In the genomic region with DNA sequence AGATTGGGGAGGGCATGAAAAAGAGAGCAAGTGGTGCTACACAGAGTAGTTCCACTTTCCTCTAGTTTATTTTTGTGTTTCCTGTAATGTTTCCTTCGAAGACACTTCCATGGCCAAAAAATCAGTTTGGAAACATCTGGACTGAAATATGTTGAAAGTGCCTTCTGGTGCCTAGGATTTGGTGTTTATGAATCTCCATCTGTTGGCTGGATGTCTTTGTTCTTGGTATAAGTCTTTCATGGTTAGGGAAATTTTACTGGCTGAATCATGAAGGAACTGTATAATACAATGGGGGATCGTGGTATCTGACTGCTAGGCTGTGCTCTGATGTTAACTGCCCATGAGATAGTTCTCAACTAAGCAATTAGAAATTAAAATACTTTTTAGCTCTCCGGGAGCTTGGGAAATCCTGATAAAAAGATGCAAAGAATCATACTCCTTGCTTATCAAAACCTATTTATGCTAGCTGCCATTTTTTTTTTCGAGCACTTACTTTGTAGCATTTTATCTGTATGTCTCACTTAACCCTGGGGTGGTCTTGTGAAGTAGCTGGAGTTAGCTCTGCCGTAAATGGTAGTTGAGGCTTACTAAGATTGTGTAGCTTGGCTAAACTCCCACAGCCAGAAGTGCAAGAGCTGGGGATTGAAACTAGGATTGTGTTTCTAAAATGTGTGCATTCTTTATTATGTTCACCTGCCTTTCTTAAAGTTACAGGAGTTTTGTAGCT, we compare ENCODE assay signal across 12 cellular contexts. TPM values are rescaled to one million over a fixed set of nuclear protein-coding genes. Genes with fewer than 3 reads are reported as not detected.
DNase-seq lines count a peak whose midpoint lies in the region; ATAC-seq, FAIRE-seq and TF ChIP-seq lines count a peak whose summit lies in the region.
"Had no signal": no experiment of that assay in that cellular context is flagged by ENCODE, and none has a peak within 500 bp of the region (broad histone marks: within the 10 kb centered on the region; RNA-seq: fewer than 3 reads in every experiment).

No MANE protein-coding gene starts in this region.

- POLR2A ChIA-PET in H1 (lab: Charles Lee; ENCODE audit: partially characterized antibody): interaction anchor here (0.6 kb wide), 1 partner anchor 29 kb away, joined by 3 read pairs; no protein-coding TSS in a partner anchor

- DNase-seq in Daoy (ENCODE audit: low read depth): peak; percentile 44
- peak; percentile 16 to 19 for DNase-seq in Kasumi-1 (lab: John Stamatoyannopoulos, UW)
- no peak for DNase-seq in H1 (ENCODE audit: low read depth in 1 of 2, low spot score in 2 of 2)
- no peak for DNase-seq in osteocyte (ENCODE audit: extremely low spot score, unreplicated experiment)
- DNase-seq in substantia nigra (lab: John Stamatoyannopoulos, UW): no peak
- DNase-seq in NCI-H1092 treated with DMSO at 0.1 percent for 48 hours (lab: John Stamatoyannopoulos, UW): no peak
- DNase-seq in putamen (ENCODE audit: low spot score): no peak
- DNase-seq: activated CD4-positive, alpha-beta T cell treated with anti-CD3 and anti-CD28 coated beads for 4 hours; GOT3; psoas muscle had no signal

- H3K27me3 Mint-ChIP-seq in osteocyte (ENCODE audit: unreplicated experiment): no peaks in the 10 kb centered on the region

- H3K23ac ChIP-seq in H1 (ENCODE audit: insufficient read length): no peak overlapping the region

- H3K36me3 ChIP-seq in H1 (ENCODE audit: control insufficient read depth in 2 of 4, insufficient read depth in 4 of 4, low read length in 3 of 4): no peaks in the 10 kb centered on the region

- no peak overlapping the region for H3K4me2 ChIP-seq in H1 (ENCODE audit: insufficient read depth in 1 of 2, low read depth in 2 of 2, low read length in 2 of 2)

- no peak overlapping the region for H2BK5ac ChIP-seq in H1 (ENCODE audit: low read depth, low read length)

- peak overlapping the region; percentile 75 for H3K27ac Mint-ChIP-seq in osteocyte (ENCODE audit: unreplicated experiment)

- H3K4me3 ChIP-seq in H1 (ENCODE audit: extremely low read depth in 1 of 4, insufficient read depth in 2 of 4, low read depth in 3 of 4, low read length in 4 of 4): no peak overlapping the region
- H3K4me3 ChIP-seq: psoas muscle had no signal

- WGBS in H1 (ENCODE audit: extremely low coverage in 1 of 2, insufficient coverage in 1 of 2, insufficient read length in 1 of 2, insufficient replicate concordance in 2 of 2, low coverage in 1 of 2, low lambda C conversion rate in 2 of 2, missing lambda C conversion rate in 1 of 2), 2 experiments: 80% methylated on average over 5 of the region's 5 CpGs; no CpG with 5 or more reads in 1 of the 2 experiments

- H3K18ac ChIP-seq in H1 (ENCODE audit: extremely low read depth, low read length): no peak overlapping the region

- H3K23me2 ChIP-seq in H1 (ENCODE audit: low read depth, low read length): no peaks in the 10 kb centered on the region

- CTCF ChIA-PET in H1 (lab: Charles Lee; ENCODE audit: partially characterized antibody): interaction anchor here (3.8 kb wide), 1 partner anchor 10 kb away, joined by 22 read pairs; no protein-coding TSS in a partner anchor

- no peaks in the 10 kb centered on the region for H3K9me3 ChIP-seq in H1 (ENCODE audit: insufficient read depth in 2 of 2, low read depth in 1 of 2, low read length in 1 of 2)
- H3K9me3 ChIP-seq: psoas muscle had no signal

- H3K36me3 Mint-ChIP-seq in osteocyte (ENCODE audit: unreplicated experiment): no peaks in the 10 kb centered on the region

- no peak overlapping the region for H2BK20ac ChIP-seq in H1 (ENCODE audit: low read length)

- no peak for ATAC-seq in GM18858 (IDR thresholded peaks at IDR 0.05; ENCODE audit: unreplicated experiment)

- H3K4me3 Mint-ChIP-seq in osteocyte (ENCODE audit: unreplicated experiment): peak overlapping the region; percentile 1

- no peak for TF ChIP-seq POLR2A in H1 (IDR thresholded peaks at IDR 0.05; ENCODE audit: control extremely low read depth in 1 of 2, low read depth in 2 of 2, low read length in 2 of 2)

- H3K56ac ChIP-seq in H1 (replicated peaks; ENCODE audit: insufficient read length, low read depth, low read length): no peak overlapping the region

- no peaks in the 10 kb centered on the region for H3K27me3 ChIP-seq in H1 (replicated peaks in 1 of 4; ENCODE audit: control insufficient read depth in 3 of 4, extremely low read depth in 1 of 4, insufficient read depth in 3 of 4, low read length in 3 of 4)

- H3K79me2 ChIP-seq in H1 (ENCODE audit: control insufficient read depth in 1 of 2, insufficient read depth in 2 of 2, low read length in 2 of 2): peaks cover 6 to 91% of the 10 kb centered on the region in 2 experiments; a peak in 2 of 4 replicates

- no peak overlapping the region for H2AFZ ChIP-seq in H1 (ENCODE audit: low read length)

- TF ChIP-seq RAD21 in H1 (IDR thresholded peaks at IDR 0.05 in 1 of 2, conservative IDR thresholded peaks at IDR 0.05 in 1 of 2; ENCODE audit: low read depth in 2 of 2, low read length in 2 of 2): no peak

- H3K27ac ChIP-seq in H1 (ENCODE audit: low read depth, low read length): no peak overlapping the region
- H3K27ac ChIP-seq in substantia nigra (ENCODE audit: low read depth, low read length, poor library complexity, severe bottlenecking): no peak overlapping the region
- H3K27ac ChIP-seq: psoas muscle had no signal

- TF ChIP-seq EP300 in H1 (IDR thresholded peaks at IDR 0.05; ENCODE audit: borderline replicate concordance in 1 of 2, low read depth in 2 of 2, low read length in 2 of 2): no peak

- H4K8ac ChIP-seq in H1 (ENCODE audit: extremely low read depth, insufficient read depth, low read length): no peak overlapping the region

- H4K20me1 ChIP-seq in H1 (replicated peaks in 1 of 2; ENCODE audit: control insufficient read depth in 1 of 2, insufficient read depth in 2 of 2, low read length in 2 of 2): peaks cover 5 to 8% of the 10 kb centered on the region in 2 experiments

- no peak overlapping the region for H4K5ac ChIP-seq in H1 (ENCODE audit: insufficient read length, low read depth, low read length)

- peaks cover 74% of the 10 kb centered on the region for H3K4me1 Mint-ChIP-seq in osteocyte (ENCODE audit: unreplicated experiment)

- H2AK5ac ChIP-seq in H1 (ENCODE audit: low read depth, low read length): 0 out of 2 replicates have a peak overlapping the region, but pooled peaks have one; percentile 0

- no peak for FAIRE-seq in H1 (lab: Jason Lieb, UNC)
- FAIRE-seq: colon had no signal

- H3K9me3 Mint-ChIP-seq in osteocyte (ENCODE audit: unreplicated experiment): no peaks in the 10 kb centered on the region

- peaks cover 3% of the 10 kb centered on the region; the same call in 1 of the 2 replicates for H3K79me1 ChIP-seq in H1 (ENCODE audit: low read depth, low read length)

- no peak overlapping the region for H2BK120ac ChIP-seq in H1 (replicated peaks; ENCODE audit: low read depth, low read length)

- TF ChIP-seq CTCF in H1 (IDR thresholded peaks at IDR 0.05; ENCODE audit: control extremely low read depth in 1 of 3, insufficient read depth in 1 of 3, low read depth in 1 of 3, low read length in 3 of 3): no peak
- no peak for TF ChIP-seq CTCF in osteocyte (IDR thresholded peaks at IDR 0.05)

- H3K4ac ChIP-seq in H1 (replicated peaks; ENCODE audit: insufficient read length, low read depth, low read length): no peak overlapping the region

- no peak overlapping the region for H3K9ac ChIP-seq in H1 (replicated peaks in 1 of 4; ENCODE audit: extremely low read depth in 1 of 4, low read depth in 3 of 4, low read length in 3 of 4)

- H4K91ac ChIP-seq in H1 (replicated peaks; ENCODE audit: insufficient read length, low read length): no peak overlapping the region

- H3K4me1 ChIP-seq in H1 (replicated peaks in 1 of 4; ENCODE audit: control insufficient read depth in 3 of 4, insufficient read depth in 4 of 4, low read length in 3 of 4): peaks cover 0 to 4% (median 2%) of the 10 kb centered on the region in 4 experiments; a peak in 5 of 7 replicates

- H3K14ac ChIP-seq in H1 (ENCODE audit: insufficient read length): no peak overlapping the region

- no peak overlapping the region for H2BK15ac ChIP-seq in H1 (ENCODE audit: low read length)

- H2BK12ac ChIP-seq in H1 (ENCODE audit: low read depth, low read length): no peak overlapping the region

TF ChIP-seq in H1, 55 proteins besides CTCF, POLR2A, EP300 and RAD21:
- TF ChIP-seq TAF7 (optimal IDR thresholded peaks at IDR 0.05; ENCODE audit: borderline replicate concordance, low read depth, low read length): no peak
- TF ChIP-seq SP1 (IDR thresholded peaks at IDR 0.05; ENCODE audit: low read depth, low read length): no peak
- TF ChIP-seq TEAD4 (IDR thresholded peaks at IDR 0.05; ENCODE audit: low read depth, low read length): no peak
- TF ChIP-seq RFX5 (IDR thresholded peaks at IDR 0.05; ENCODE audit: borderline replicate concordance, low read depth, low read length): no peak
- no peak for TF ChIP-seq CREB1 (IDR thresholded peaks at IDR 0.05)
- no peak for TF ChIP-seq MAFK (IDR thresholded peaks at IDR 0.05; ENCODE audit: low read depth, low read length)
- TF ChIP-seq TCF12 (IDR thresholded peaks at IDR 0.05; ENCODE audit: low read depth, low read length): no peak

RNA-seq across cellular contexts. Expression of a gene that starts 22.0 kb away (rescaled TPM):
- total RNA-seq in Daoy (2014; rRNA removed; shearing (Covaris generic)): 9.9 and 18.5 TPM in 2 replicates
- total RNA-seq in H1 (2021; fragmentation: NEBNext Ultra II Directional; extraction: Animal tissue kit (Norgen Biotek cat#: 25700)): 46.2 and 59.8 TPM in 2 replicates
- 14.0 and 19.2 TPM in 2 replicates for polyA plus RNA-seq in H1 (2011; rRNA removed)
- polyA plus RNA-seq in H1 (2011; cell fraction: cytosol; rRNA removed): 11.7 TPM
- 38.2 TPM for polyA plus RNA-seq in H1 (2011; cell fraction: nucleus; rRNA removed)
- polyA plus RNA-seq in H1 (2012, experiment 1 of 2): 22.8 to 27.4 TPM (median 23.5 TPM) in 4 replicates
- 0.80 TPM for polyA plus RNA-seq in H1 (2012, experiment 2 of 2)
- polyA plus RNA-seq in H1 (2013, experiment 1 of 2): 10.7 TPM
- 10.4 TPM for polyA plus RNA-seq in H1 (2013, experiment 2 of 2)
- 58.1 and 92.9 TPM in 2 replicates for polyA minus RNA-seq in H1 (2011; rRNA and poly(A)+ RNA removed)
- polyA minus RNA-seq in H1 (2011; cell fraction: cytosol; rRNA and poly(A)+ RNA removed): 45.2 TPM
- polyA minus RNA-seq in H1 (2011; cell fraction: nucleus; rRNA and poly(A)+ RNA removed): 127 TPM
- total RNA-seq in osteocyte: 146 and 161 TPM in 2 replicates

Comparison
In these comparisons a context has a peak if more than half of its experiments do, and no peak if none do; other contexts are left out.
1. DNase-seq: peak in Daoy (single experiment) and Kasumi-1 (2 of 2); none in H1 (0 of 2), osteocyte (single experiment), substantia nigra (0 of 49), NCI-H1092 treated with DMSO at 0.1 percent for 48 hours (single experiment) and putamen (single experiment).